In genomic region chr19:35557539-35558399, GRCh38 we compare ENCODE assay signal across 8 cellular contexts. TPM values are rescaled to one million over a fixed set of nuclear protein-coding genes. Genes with fewer than 3 reads are reported as not detected.
A peak's percentile ranks its signal among the peaks of the same experiment; 100 is the strongest.
DNase-seq lines count a peak whose midpoint lies in the region; TF ChIP-seq lines count a peak whose summit lies in the region.

No MANE protein-coding gene starts in this region.

- H3K27ac ChIP-seq in prostate gland, result no peak overlapping the region

- H3K4me3 Mint-ChIP-seq in activated T-helper 2 cell treated with anti-CD3 and anti-CD28 coated beads, Interferon-gamma antibody, Interleukin-2, Interleukin-4, amounts not matched to agents 10 μg/mL and 5 μg/mL and 100 μg/mL, durations not matched to agents 14 hours and 24 hours and 36 hours (ENCODE audit: low read depth), result peak overlapping the region; percentile 73

- no peak overlapping the region for H3K27ac Mint-ChIP-seq in activated T-helper 2 cell treated with anti-CD3 and anti-CD28 coated beads, Interferon-gamma antibody, Interleukin-2, Interleukin-4, amounts not matched to agents 10 μg/mL and 5 μg/mL and 100 μg/mL, durations not matched to agents 14 hours and 24 hours and 36 hours

- H3K27me3 Mint-ChIP-seq in activated T-helper 2 cell treated with anti-CD3 and anti-CD28 coated beads, Interferon-gamma antibody, Interleukin-2, Interleukin-4, amounts not matched to agents 10 μg/mL and 5 μg/mL and 100 μg/mL, durations not matched to agents 14 hours and 24 hours and 36 hours (ENCODE audit: low read depth), result peaks cover 34% of the 10 kb centered on the region

- H3K36me3 Mint-ChIP-seq in activated T-helper 2 cell treated with anti-CD3 and anti-CD28 coated beads, Interferon-gamma antibody, Interleukin-2, Interleukin-4, amounts not matched to agents 10 μg/mL and 5 μg/mL and 100 μg/mL, durations not matched to agents 14 hours and 24 hours and 36 hours (ENCODE audit: low read depth), result no peaks in the 10 kb centered on the region

- no peaks in the 10 kb centered on the region for H3K9me3 Mint-ChIP-seq in activated T-helper 2 cell treated with anti-CD3 and anti-CD28 coated beads, Interferon-gamma antibody, Interleukin-2, Interleukin-4, amounts not matched to agents 10 μg/mL and 5 μg/mL and 100 μg/mL, durations not matched to agents 14 hours and 24 hours and 36 hours

- no peaks in the 10 kb centered on the region for H3K9me3 ChIP-seq in prostate gland

- DNase-seq in DMS53 treated with DMSO at 0.1 percent for 48 hours (lab: John Stamatoyannopoulos, UW; ENCODE audit: unreplicated experiment) (peak; percentile 33), NCI-H524 (lab: John Stamatoyannopoulos, UW) (peak; percentile 80 to 91), germinal center (ENCODE audit: low spot score) (peak; percentile 71), prostate gland (ENCODE audit: low spot score) (peak; percentile 42), HT-29 (ENCODE audit: low spot score) (no peak), medulla oblongata (ENCODE audit: extremely low spot score) (no peak), RPMI8226 (no peak)
- DNase-seq in activated T-helper 2 cell treated with anti-CD3 and anti-CD28 coated beads, Interferon-gamma antibody, Interleukin-2, Interleukin-4, amounts not matched to agents 10 μg/mL and 5 μg/mL and 100 μg/mL, durations not matched to agents 14 hours and 24 hours and 36 hours (ENCODE audit: low spot score), result peak; percentile 31

- no peak for TF ChIP-seq CTCF in prostate gland (IDR thresholded peaks at IDR 0.05)

- H3K4me1 Mint-ChIP-seq in activated T-helper 2 cell treated with anti-CD3 and anti-CD28 coated beads, Interferon-gamma antibody, Interleukin-2, Interleukin-4, amounts not matched to agents 10 μg/mL and 5 μg/mL and 100 μg/mL, durations not matched to agents 14 hours and 24 hours and 36 hours (ENCODE audit: low read depth), result peaks cover 2% of the 10 kb centered on the region

- H3K27me3 ChIP-seq in prostate gland (replicated peaks; ENCODE audit: insufficient read depth), result peaks cover 4% of the 10 kb centered on the region

- 4% methylated on average over 49 of the region's 60 CpGs for WGBS in prostate gland

- peak overlapping the region in 1 of 2 donors; percentile 24 for H3K4me3 ChIP-seq in prostate gland

- TF ChIP-seq POLR2A in prostate gland (IDR thresholded peaks at IDR 0.05), result no peak

- intact Hi-C loops in activated T-helper 2 cell treated with anti-CD3 and anti-CD28 coated beads, Interferon-gamma antibody, Interleukin-2, Interleukin-4, amounts not matched to agents 10 μg/mL and 5 μg/mL and 100 μg/mL, durations not matched to agents 14 hours and 24 hours and 36 hours (cut with micrococcal nuclease), result loop anchor here (10.0 kb wide), 1 partner anchor 137 kb away; no protein-coding TSS in a partner anchor
- intact Hi-C loops in prostate gland (cut with DNase I), result no loop called here

- no peaks in the 10 kb centered on the region for H3K36me3 ChIP-seq in prostate gland

- no peaks in the 10 kb centered on the region for H3K4me1 ChIP-seq in prostate gland (replicated peaks)

RNA-seq across cellular contexts. Expression of gene ATP4A, which starts 5.7 kb away (rescaled TPM):
- not detected in 2 replicates for total RNA-seq in activated T-helper 2 cell treated with anti-CD3 and anti-CD28 coated beads, Interferon-gamma antibody, Interleukin-2, Interleukin-4, amounts not matched to agents 10 μg/mL and 5 μg/mL and 100 μg/mL, durations not matched to agents 14 hours and 24 hours and 36 hours
- 1 to 10 TPM in 1 of 2 donors, not detected in 1; 1.9 TPM for total RNA-seq in prostate gland
- total RNA-seq in HT-29 (2014; rRNA removed; shearing (Covaris generic)), result 0.13 TPM in 1 of 2 replicates, not detected in the other

RNA-seq across cellular contexts. Expression of gene TMEM147, which starts 12.3 kb away (rescaled TPM):
- 121 and 122 TPM in 2 replicates for total RNA-seq in activated T-helper 2 cell treated with anti-CD3 and anti-CD28 coated beads, Interferon-gamma antibody, Interleukin-2, Interleukin-4, amounts not matched to agents 10 μg/mL and 5 μg/mL and 100 μg/mL, durations not matched to agents 14 hours and 24 hours and 36 hours
- 100 to 1,000 TPM; 105 to 120 TPM for total RNA-seq in prostate gland
- total RNA-seq in HT-29 (2014; rRNA removed; shearing (Covaris generic)), result 184 and 206 TPM in 2 replicates

RNA-seq across cellular contexts. Expression of gene GAPDHS, which starts 24.5 kb away (rescaled TPM):
- total RNA-seq in activated T-helper 2 cell treated with anti-CD3 and anti-CD28 coated beads, Interferon-gamma antibody, Interleukin-2, Interleukin-4, amounts not matched to agents 10 μg/mL and 5 μg/mL and 100 μg/mL, durations not matched to agents 14 hours and 24 hours and 36 hours, result not detected in 2 replicates
- total RNA-seq in prostate gland, result 10 to 100 TPM in 1 of 2 donors, not detected in 1; 13.4 TPM
- not detected in 2 replicates for total RNA-seq in HT-29 (2014; rRNA removed; shearing (Covaris generic))

RNA-seq across cellular contexts. Expression of gene PMIS2, which starts 28.2 kb away (rescaled TPM):
- total RNA-seq in activated T-helper 2 cell treated with anti-CD3 and anti-CD28 coated beads, Interferon-gamma antibody, Interleukin-2, Interleukin-4, amounts not matched to agents 10 μg/mL and 5 μg/mL and 100 μg/mL, durations not matched to agents 14 hours and 24 hours and 36 hours, result not detected in 2 replicates
- total RNA-seq in prostate gland, result not detected
- total RNA-seq in HT-29 (2014; rRNA removed; shearing (Covaris generic)), result not detected in 2 replicates

RNA-seq across cellular contexts. Expression of gene SBSN, which starts 29.7 kb away (rescaled TPM):
- not detected in 2 replicates for total RNA-seq in activated T-helper 2 cell treated with anti-CD3 and anti-CD28 coated beads, Interferon-gamma antibody, Interleukin-2, Interleukin-4, amounts not matched to agents 10 μg/mL and 5 μg/mL and 100 μg/mL, durations not matched to agents 14 hours and 24 hours and 36 hours
- total RNA-seq in prostate gland, result 1 to 10 TPM in 1 of 2 donors, under 1 TPM in 1; 0.32 to 4.9 TPM
- not detected in 2 replicates for total RNA-seq in HT-29 (2014; rRNA removed; shearing (Covaris generic))

Comparison
In these comparisons a context has a peak if more than half of its experiments do, and no peak if none do; other contexts are left out.
1. DNase-seq: peak in DMS53 treated with DMSO at 0.1 percent for 48 hours (single experiment), NCI-H524 (2 of 2), activated T-helper 2 cell treated with anti-CD3 and anti-CD28 coated beads, Interferon-gamma antibody, Interleukin-2, Interleukin-4, amounts not matched to agents 10 μg/mL and 5 μg/mL and 100 μg/mL, durations not matched to agents 14 hours and 24 hours and 36 hours (single experiment), germinal center (single experiment) and prostate gland (single experiment); none in HT-29 (single experiment), medulla oblongata (single experiment) and RPMI8226 (single experiment).